Comparison of ENCODE assay signal across 8 cellular contexts in the genomic region with DNA sequence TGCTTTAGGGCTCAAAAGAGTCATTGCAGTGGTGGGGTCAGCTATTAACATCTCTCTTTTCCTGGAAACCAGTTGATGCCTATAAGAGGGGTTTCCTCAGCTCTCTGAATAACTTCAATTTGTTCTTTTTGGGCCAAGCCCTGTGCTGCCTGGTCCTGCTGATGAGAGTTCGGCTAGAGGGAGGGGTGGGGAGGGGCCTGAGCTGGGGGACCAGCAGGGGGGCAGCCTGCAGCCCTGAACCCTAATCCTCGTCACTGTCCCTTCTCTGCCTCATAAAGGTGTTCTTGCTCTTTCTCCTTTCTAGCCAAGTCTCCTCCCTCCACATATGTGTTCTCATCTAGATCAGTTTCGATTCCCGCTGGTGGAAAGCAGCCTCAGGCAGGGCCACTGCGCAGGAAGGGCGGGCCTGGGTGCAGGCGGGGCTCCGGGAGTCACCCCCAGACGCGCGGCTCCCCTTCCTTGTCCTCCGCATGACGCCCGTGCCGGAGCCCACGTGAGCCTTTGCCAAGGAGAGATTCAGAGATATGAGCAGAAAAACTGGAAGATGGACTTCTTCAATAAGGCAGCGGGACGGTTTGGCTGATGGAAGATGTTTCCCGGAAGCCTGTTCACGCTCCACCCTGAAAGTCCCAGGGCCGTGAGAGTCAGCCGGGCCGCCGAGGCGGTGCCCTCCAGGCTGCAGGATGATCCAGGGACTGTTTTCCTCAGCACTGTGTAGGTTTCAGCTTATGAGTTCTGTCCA. TPM values are rescaled to one million over a fixed set of nuclear protein-coding genes. Genes with fewer than 3 reads are reported as not detected.
DNase-seq lines count a peak whose midpoint lies in the region; ATAC-seq and TF ChIP-seq lines count a peak whose summit lies in the region.

No MANE protein-coding gene starts in this region.

- no peaks in the 10 kb centered on the region for H3K27me3 Mint-ChIP-seq in chondrocyte (ENCODE audit: low read depth)

- ATAC-seq in GM18861 (IDR thresholded peaks at IDR 0.05; ENCODE audit: unreplicated experiment) (peak; percentile 67), HG03108 (IDR thresholded peaks at IDR 0.05; ENCODE audit: unreplicated experiment) (peak; percentile 86)

- no peak for TF ChIP-seq CTCF in chondrocyte (IDR thresholded peaks at IDR 0.05)

- H3K36me3 Mint-ChIP-seq in chondrocyte (ENCODE audit: low read depth): no peaks in the 10 kb centered on the region

- H3K4me3 Mint-ChIP-seq in chondrocyte (ENCODE audit: unreplicated experiment): peak overlapping the region; percentile 98

- no peaks in the 10 kb centered on the region for H3K9me3 Mint-ChIP-seq in chondrocyte (ENCODE audit: low read depth)

- DNase-seq in A172 (ENCODE audit: low spot score) (peak; percentile 81), NCI-H460 (ENCODE audit: extremely low read depth, low read depth) (peak; percentile 34), chondrocyte (ENCODE audit: low spot score) (no peak), kidney tubule cell (ENCODE audit: low spot score) (peak; percentile 80)
- peak; percentile 48 to 62 for DNase-seq in activated CD4-positive, alpha-beta T cell treated with anti-CD3 and anti-CD28 coated beads for 24 hours (ENCODE audit: low read depth in 2 of 2)
- peak; percentile 51 to 73 (median 60) for DNase-seq in stimulated activated CD4-positive, alpha-beta T cell treated with anti-CD3 and anti-CD28 coated beads, Interleukin-1b, Interleukin-23, amount 100 ng/mL, for 24 hours (ENCODE audit: low read depth in 4 of 4, low spot score in 1 of 4)

- H3K27ac Mint-ChIP-seq in chondrocyte (ENCODE audit: unreplicated experiment): peak overlapping the region; percentile 94

- H3K4me1 Mint-ChIP-seq in chondrocyte (ENCODE audit: low read depth): peaks cover 21% of the 10 kb centered on the region

RNA-seq across cellular contexts. Expression of a gene that starts 15.0 kb away (rescaled TPM):
- total RNA-seq in A172 (2014; rRNA removed; shearing (Covaris generic)): 86.6 and 112 TPM in 2 replicates
- 50.5 and 51.7 TPM in 2 replicates for total RNA-seq in NCI-H460 (2014; rRNA removed; shearing (Covaris generic))
- polyA plus RNA-seq in NCI-H460 (2014; cell fraction: nucleus; rRNA removed): 30.4 and 31.3 TPM in 2 replicates
- 26.7 to 31.5 TPM (median 27.0 TPM) in 3 replicates for total RNA-seq in chondrocyte
